9 cellular contexts compared by ENCODE assay signal in genomic region chr2:97699765-97700444, GRCh38. TPM values are rescaled to one million over a fixed set of nuclear protein-coding genes. Genes with fewer than 3 reads are reported as not detected.
DNase-seq lines count a peak whose midpoint lies in the region; ATAC-seq and TF ChIP-seq lines count a peak whose summit lies in the region.
"Had no signal": no experiment of that assay in that cellular context is flagged by ENCODE, and none has a peak within 500 bp of the region (broad histone marks: within the 10 kb centered on the region; RNA-seq: fewer than 3 reads in every experiment).

No MANE protein-coding gene starts in this region.

- DNase-seq in DMS114 treated with DMSO at 0.1 percent for 48 hours (lab: John Stamatoyannopoulos, UW; ENCODE audit: unreplicated experiment), result peak; percentile 61
- DNase-seq in NCI-H748 (lab: John Stamatoyannopoulos, UW; ENCODE audit: unreplicated experiment), result peak; percentile 55
- peak; percentile 60 to 63 for DNase-seq in activated CD4-positive, alpha-beta T cell treated with anti-CD3 and anti-CD28 coated beads, Interleukin-2, amount 50 U/mL, for 4 hours
- DNase-seq in effector memory CD8-positive, alpha-beta T cell, result peak; percentile 59 to 74 (median 62)
- peak in 1 of 2 experiments; percentile 67 for DNase-seq in mesothelial cell of epicardium (ENCODE audit: low spot score in 2 of 2, unreplicated experiment in 2 of 2)
- DNase-seq in stromal cell of bone marrow (ENCODE audit: low read depth), result peak; percentile 47

- ATAC-seq in HG03520 (IDR thresholded peaks at IDR 0.05; ENCODE audit: unreplicated experiment), result peak; percentile 64
- peak; percentile 82 for ATAC-seq in effector memory CD8-positive, alpha-beta T cell (replicated peaks)
- ATAC-seq in GM19023 (IDR thresholded peaks at IDR 0.05; ENCODE audit: unreplicated experiment), result no peak

- no peaks in the 10 kb centered on the region for H3K27me3 Mint-ChIP-seq in effector memory CD8-positive, alpha-beta T cell
- H3K27me3 Mint-ChIP-seq in mesothelial cell of epicardium (ENCODE audit: low read depth), result no peaks in the 10 kb centered on the region

- H3K36me3 Mint-ChIP-seq in effector memory CD8-positive, alpha-beta T cell (ENCODE audit: insufficient read depth), result peaks cover 2% of the 10 kb centered on the region
- H3K36me3 Mint-ChIP-seq in mesothelial cell of epicardium, result no peaks in the 10 kb centered on the region

- no peak overlapping the region for H3K4me3 Mint-ChIP-seq in effector memory CD8-positive, alpha-beta T cell
- H3K4me3 Mint-ChIP-seq in mesothelial cell of epicardium, result no peak overlapping the region
- H3K4me3 Mint-ChIP-seq: T-helper 1 cell treated with Interleukin-12 subunit alpha and Interleukin-12 subunit beta and Interleukin-4 antibody, amounts not matched to agents 30 μg/mL and 1 μg/mL, for 36 hours had no signal

- H3K9me3 Mint-ChIP-seq in effector memory CD8-positive, alpha-beta T cell, result no peaks in the 10 kb centered on the region
- no peaks in the 10 kb centered on the region for H3K9me3 Mint-ChIP-seq in mesothelial cell of epicardium
- H3K9me3 Mint-ChIP-seq: T-helper 1 cell treated with Interleukin-12 subunit alpha and Interleukin-12 subunit beta and Interleukin-4 antibody, amounts not matched to agents 30 μg/mL and 1 μg/mL, for 36 hours had no signal

- TF ChIP-seq CTCF in mesothelial cell of epicardium (IDR thresholded peaks at IDR 0.05; ENCODE audit: unreplicated experiment), result peak; percentile 75

- no peak overlapping the region for H3K27ac Mint-ChIP-seq in effector memory CD8-positive, alpha-beta T cell
- no peak overlapping the region for H3K27ac Mint-ChIP-seq in mesothelial cell of epicardium
- H3K27ac Mint-ChIP-seq: T-helper 1 cell treated with Interleukin-12 subunit alpha and Interleukin-12 subunit beta and Interleukin-4 antibody, amounts not matched to agents 30 μg/mL and 1 μg/mL, for 36 hours had no signal

- H3K4me1 Mint-ChIP-seq in effector memory CD8-positive, alpha-beta T cell (ENCODE audit: low read depth in 2 of 2), result peaks cover 6 to 7% of the 10 kb centered on the region in 2 donors
- peaks cover 15% of the 10 kb centered on the region for H3K4me1 Mint-ChIP-seq in mesothelial cell of epicardium

RNA-seq across cellular contexts. Expression of gene ZAP70, which starts 13.5 kb away (rescaled TPM):
- 1.9 to 3.1 TPM (median 2.3 TPM) in 3 replicates for total RNA-seq in mesothelial cell of epicardium

RNA-seq across cellular contexts. Expression of gene C2orf92, which starts 30.4 kb away (rescaled TPM):
- 17.9 to 20.2 TPM (median 20.0 TPM) in 3 replicates for total RNA-seq in mesothelial cell of epicardium

RNA-seq across cellular contexts. Expression of gene ACTR1B, which starts 36.1 kb away (rescaled TPM):
- 72.7 to 76.6 TPM (median 74.3 TPM) in 3 replicates for total RNA-seq in mesothelial cell of epicardium

RNA-seq across cellular contexts. Expression of gene COX5B, which starts 54.0 kb away (rescaled TPM):
- total RNA-seq in mesothelial cell of epicardium, result 144 to 158 TPM (median 151 TPM) in 3 replicates
